In the genomic region with DNA sequence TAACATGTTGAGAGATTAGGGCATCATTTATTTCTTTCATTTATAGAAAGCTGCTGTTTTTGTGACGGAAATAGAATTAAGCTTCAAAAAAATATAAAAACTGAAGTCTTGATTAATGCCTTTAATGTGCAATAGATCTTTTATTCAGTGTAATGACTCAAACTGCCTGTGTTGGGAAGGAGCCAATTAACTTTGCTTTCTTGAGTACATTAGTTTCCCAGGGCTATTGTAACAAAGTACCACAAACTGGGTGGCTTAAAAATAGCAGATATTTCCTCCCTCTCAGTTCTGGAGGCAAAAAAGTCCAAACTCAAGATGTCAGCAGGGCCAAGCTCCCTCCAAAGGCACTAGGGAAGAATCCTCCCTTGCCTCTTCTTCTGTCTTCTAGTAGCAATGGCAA, we compare ENCODE assay signal across 16 cellular contexts. TPM values are rescaled to one million over a fixed set of nuclear protein-coding genes. Genes with fewer than 3 reads are reported as not detected.
DNase-seq lines count a peak whose midpoint lies in the region; ATAC-seq and TF ChIP-seq lines count a peak whose summit lies in the region.
"Had no signal": no experiment of that assay in that cellular context is flagged by ENCODE, and none has a peak within 500 bp of the region (broad histone marks: within the 10 kb centered on the region; RNA-seq: fewer than 3 reads in every experiment).

No MANE protein-coding gene starts in this region.

- DNase-seq in left ventricle myocardium inferior (no peak), Right ventricle myocardium inferior (ENCODE audit: missing footprints) (no peak), coronary artery (ENCODE audit: low spot score) (no peak), medulla oblongata (ENCODE audit: extremely low spot score) (peak; percentile 11), aorta (no peak), NCI-H2196 treated with DMSO at 0.1 percent for 48 hours (lab: John Stamatoyannopoulos, UW; ENCODE audit: unreplicated experiment) (no peak)
- DNase-seq: activated CD4-positive, CD25-positive, alpha-beta regulatory T cell treated with anti-CD3 and anti-CD28 coated beads, Interleukin-2, amount 50 U/mL, for 72 hours; activated naive CD8-positive, alpha-beta T cell treated with anti-CD3 and anti-CD28 coated beads for 36 hours; NCI-H1105 treated with DMSO at 0.1 percent for 48 hours; NCI-H2081 treated with DMSO at 0.1 percent for 48 hours; NCI-H510A treated with DMSO at 0.1 percent for 48 hours; stomach had no signal

- TF ChIP-seq CTCF in left ventricle myocardium inferior (IDR thresholded peaks at IDR 0.05; ENCODE audit: borderline replicate concordance) (no peak), coronary artery (IDR thresholded peaks at IDR 0.05) (no peak)

- intact Hi-C loops in left ventricle myocardium inferior (cut with micrococcal nuclease) = no loop called here
- intact Hi-C loops in Right ventricle myocardium inferior (cut with DNase I) = no loop called here
- intact Hi-C loops in aorta (cut with DNase I) = loop anchor here (5.0 kb wide), 2 partner anchors 33 to 38 kb away; a partner anchor contains a TSS

- H3K4me3 ChIP-seq in left ventricle myocardium inferior = no peak overlapping the region
- no peak overlapping the region for H3K4me3 ChIP-seq in coronary artery
- no peak overlapping the region for H3K4me3 ChIP-seq in aorta (ENCODE audit: low read length in 2 of 2)
- H3K4me3 ChIP-seq: BLaER1, neural progenitor cell, stomach had no signal

- no peaks in the 10 kb centered on the region for H3K9me3 ChIP-seq in left ventricle myocardium inferior (replicated peaks)
- H3K9me3 ChIP-seq in aorta (ENCODE audit: control insufficient read depth, low read length) = no peaks in the 10 kb centered on the region
- H3K9me3 ChIP-seq: BLaER1, stomach had no signal

- H3K27ac ChIP-seq in left ventricle myocardium inferior (replicated peaks) (peak overlapping the region; percentile 34), coronary artery (peak overlapping the region; percentile 24 to 30), aorta (ENCODE audit: low read depth in 1 of 2, low read length in 2 of 2) (peak overlapping the region; percentile 60 to 80)
- H3K27ac ChIP-seq: BLaER1, neural progenitor cell had no signal

- ATAC-seq in Right ventricle myocardium inferior (no peak), aorta (ENCODE audit: low FRiP score) (peak; percentile 60), HG02840 (IDR thresholded peaks at IDR 0.05; ENCODE audit: low FRiP score, unreplicated experiment) (no peak), HG03460 (IDR thresholded peaks at IDR 0.05; ENCODE audit: unreplicated experiment) (no peak)

- H3K4me1 ChIP-seq in left ventricle myocardium inferior = peaks cover 36% of the 10 kb centered on the region
- peaks cover 4 to 14% of the 10 kb centered on the region in 2 donors for H3K4me1 ChIP-seq in aorta (ENCODE audit: control insufficient read depth in 1 of 2, insufficient read depth in 2 of 2, low read length in 2 of 2)
- H3K4me1 ChIP-seq: BLaER1, neural progenitor cell had no signal

- H3K36me3 ChIP-seq in left ventricle myocardium inferior = peaks cover 86% of the 10 kb centered on the region
- peaks cover 2 to 8% of the 10 kb centered on the region in 2 donors for H3K36me3 ChIP-seq in aorta (ENCODE audit: control insufficient read depth in 1 of 2, insufficient read depth in 2 of 2, low read length in 1 of 2)
- H3K36me3 ChIP-seq: neural progenitor cell had no signal

- H3K27me3 ChIP-seq in left ventricle myocardium inferior (ENCODE audit: low read depth) = no peaks in the 10 kb centered on the region
- no peaks in the 10 kb centered on the region for H3K27me3 ChIP-seq in aorta (ENCODE audit: control insufficient read depth in 1 of 2, insufficient read depth in 2 of 2, low read length in 1 of 2)
- H3K27me3 ChIP-seq: BLaER1, neural progenitor cell, stomach had no signal

- WGBS in aorta, 2 donors = 2 to 7% methylated on average over 1 of the region's 1 CpG

RNA-seq across cellular contexts. Expression of a gene that starts 36.6 kb away (rescaled TPM):
- 0.60 TPM for total RNA-seq in left ventricle myocardium inferior
- 0.49 TPM for total RNA-seq in Right ventricle myocardium inferior
- total RNA-seq in aorta = 1 to 10 TPM; 8.5 to 8.6 TPM
- polyA plus RNA-seq in aorta = 1 to 10 TPM; 2.1 to 6.8 TPM

Comparison
In these comparisons a context has a peak if more than half of its experiments do, and no peak if none do; other contexts are left out.
1. intact Hi-C loops: an anchor here in aorta (5.0 kb wide); none called in left ventricle myocardium inferior and Right ventricle myocardium inferior.